1 cellular context compared by ENCODE assay signal in genomic region chr9:33151007-33151557, GRCh38.
TF ChIP-seq lines count a peak whose summit lies in the region.

No MANE protein-coding gene starts in this region.

TF ChIP-seq in K562, 482 proteins besides CTCF, POLR2A, EP300 and RAD21 (continued from another document and continues in another):
- TF ChIP-seq, protein P1, sequence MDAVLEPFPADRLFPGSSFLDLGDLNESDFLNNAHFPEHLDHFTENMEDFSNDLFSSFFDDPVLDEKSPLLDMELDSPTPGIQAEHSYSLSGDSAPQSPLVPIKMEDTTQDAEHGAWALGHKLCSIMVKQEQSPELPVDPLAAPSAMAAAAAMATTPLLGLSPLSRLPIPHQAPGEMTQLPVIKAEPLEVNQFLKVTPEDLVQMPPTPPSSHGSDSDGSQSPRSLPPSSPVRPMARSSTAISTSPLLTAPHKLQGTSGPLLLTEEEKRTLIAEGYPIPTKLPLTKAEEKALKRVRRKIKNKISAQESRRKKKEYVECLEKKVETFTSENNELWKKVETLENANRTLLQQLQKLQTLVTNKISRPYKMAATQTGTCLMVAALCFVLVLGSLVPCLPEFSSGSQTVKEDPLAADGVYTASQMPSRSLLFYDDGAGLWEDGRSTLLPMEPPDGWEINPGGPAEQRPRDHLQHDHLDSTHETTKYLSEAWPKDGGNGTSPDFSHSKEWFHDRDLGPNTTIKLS (IDR thresholded peaks at IDR 0.05; ENCODE audit: borderline replicate concordance, low read depth) = peak; percentile 32; the same call in 1 of the 2 replicates
- no peak for TF ChIP-seq RNF2 (IDR thresholded peaks at IDR 0.05)
- no peak for TF ChIP-seq ZNF140 (CRISPR knock-in tag; IDR thresholded peaks at IDR 0.05)
- TF ChIP-seq, protein P2, sequence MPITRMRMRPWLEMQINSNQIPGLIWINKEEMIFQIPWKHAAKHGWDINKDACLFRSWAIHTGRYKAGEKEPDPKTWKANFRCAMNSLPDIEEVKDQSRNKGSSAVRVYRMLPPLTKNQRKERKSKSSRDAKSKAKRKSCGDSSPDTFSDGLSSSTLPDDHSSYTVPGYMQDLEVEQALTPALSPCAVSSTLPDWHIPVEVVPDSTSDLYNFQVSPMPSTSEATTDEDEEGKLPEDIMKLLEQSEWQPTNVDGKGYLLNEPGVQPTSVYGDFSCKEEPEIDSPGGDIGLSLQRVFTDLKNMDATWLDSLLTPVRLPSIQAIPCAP (CRISPR knock-in tag; IDR thresholded peaks at IDR 0.05; ENCODE audit: borderline replicate concordance) = no peak
- TF ChIP-seq, protein P3, sequence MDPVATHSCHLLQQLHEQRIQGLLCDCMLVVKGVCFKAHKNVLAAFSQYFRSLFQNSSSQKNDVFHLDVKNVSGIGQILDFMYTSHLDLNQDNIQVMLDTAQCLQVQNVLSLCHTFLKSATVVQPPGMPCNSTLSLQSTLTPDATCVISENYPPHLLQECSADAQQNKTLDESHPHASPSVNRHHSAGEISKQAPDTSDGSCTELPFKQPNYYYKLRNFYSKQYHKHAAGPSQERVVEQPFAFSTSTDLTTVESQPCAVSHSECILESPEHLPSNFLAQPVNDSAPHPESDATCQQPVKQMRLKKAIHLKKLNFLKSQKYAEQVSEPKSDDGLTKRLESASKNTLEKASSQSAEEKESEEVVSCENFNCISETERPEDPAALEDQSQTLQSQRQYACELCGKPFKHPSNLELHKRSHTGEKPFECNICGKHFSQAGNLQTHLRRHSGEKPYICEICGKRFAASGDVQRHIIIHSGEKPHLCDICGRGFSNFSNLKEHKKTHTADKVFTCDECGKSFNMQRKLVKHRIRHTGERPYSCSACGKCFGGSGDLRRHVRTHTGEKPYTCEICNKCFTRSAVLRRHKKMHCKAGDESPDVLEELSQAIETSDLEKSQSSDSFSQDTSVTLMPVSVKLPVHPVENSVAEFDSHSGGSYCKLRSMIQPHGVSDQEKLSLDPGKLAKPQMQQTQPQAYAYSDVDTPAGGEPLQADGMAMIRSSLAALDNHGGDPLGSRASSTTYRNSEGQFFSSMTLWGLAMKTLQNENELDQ (CRISPR knock-in tag; IDR thresholded peaks at IDR 0.05; ENCODE audit: borderline replicate concordance) = no peak
- TF ChIP-seq POLR2AphosphoS2 (IDR thresholded peaks at IDR 0.05; ENCODE audit: low read length) = no peak
- TF ChIP-seq SRF (CRISPR knock-in tag; IDR thresholded peaks at IDR 0.05) = no peak
- TF ChIP-seq NFIC (IDR thresholded peaks at IDR 0.05) = peak; percentile 81
- TF ChIP-seq, protein P4, sequence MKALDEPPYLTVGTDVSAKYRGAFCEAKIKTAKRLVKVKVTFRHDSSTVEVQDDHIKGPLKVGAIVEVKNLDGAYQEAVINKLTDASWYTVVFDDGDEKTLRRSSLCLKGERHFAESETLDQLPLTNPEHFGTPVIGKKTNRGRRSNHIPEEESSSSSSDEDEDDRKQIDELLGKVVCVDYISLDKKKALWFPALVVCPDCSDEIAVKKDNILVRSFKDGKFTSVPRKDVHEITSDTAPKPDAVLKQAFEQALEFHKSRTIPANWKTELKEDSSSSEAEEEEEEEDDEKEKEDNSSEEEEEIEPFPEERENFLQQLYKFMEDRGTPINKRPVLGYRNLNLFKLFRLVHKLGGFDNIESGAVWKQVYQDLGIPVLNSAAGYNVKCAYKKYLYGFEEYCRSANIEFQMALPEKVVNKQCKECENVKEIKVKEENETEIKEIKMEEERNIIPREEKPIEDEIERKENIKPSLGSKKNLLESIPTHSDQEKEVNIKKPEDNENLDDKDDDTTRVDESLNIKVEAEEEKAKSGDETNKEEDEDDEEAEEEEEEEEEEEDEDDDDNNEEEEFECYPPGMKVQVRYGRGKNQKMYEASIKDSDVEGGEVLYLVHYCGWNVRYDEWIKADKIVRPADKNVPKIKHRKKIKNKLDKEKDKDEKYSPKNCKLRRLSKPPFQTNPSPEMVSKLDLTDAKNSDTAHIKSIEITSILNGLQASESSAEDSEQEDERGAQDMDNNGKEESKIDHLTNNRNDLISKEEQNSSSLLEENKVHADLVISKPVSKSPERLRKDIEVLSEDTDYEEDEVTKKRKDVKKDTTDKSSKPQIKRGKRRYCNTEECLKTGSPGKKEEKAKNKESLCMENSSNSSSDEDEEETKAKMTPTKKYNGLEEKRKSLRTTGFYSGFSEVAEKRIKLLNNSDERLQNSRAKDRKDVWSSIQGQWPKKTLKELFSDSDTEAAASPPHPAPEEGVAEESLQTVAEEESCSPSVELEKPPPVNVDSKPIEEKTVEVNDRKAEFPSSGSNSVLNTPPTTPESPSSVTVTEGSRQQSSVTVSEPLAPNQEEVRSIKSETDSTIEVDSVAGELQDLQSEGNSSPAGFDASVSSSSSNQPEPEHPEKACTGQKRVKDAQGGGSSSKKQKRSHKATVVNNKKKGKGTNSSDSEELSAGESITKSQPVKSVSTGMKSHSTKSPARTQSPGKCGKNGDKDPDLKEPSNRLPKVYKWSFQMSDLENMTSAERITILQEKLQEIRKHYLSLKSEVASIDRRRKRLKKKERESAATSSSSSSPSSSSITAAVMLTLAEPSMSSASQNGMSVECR (CRISPR knock-in tag; IDR thresholded peaks at IDR 0.05) = no peak
- TF ChIP-seq, protein P5, sequence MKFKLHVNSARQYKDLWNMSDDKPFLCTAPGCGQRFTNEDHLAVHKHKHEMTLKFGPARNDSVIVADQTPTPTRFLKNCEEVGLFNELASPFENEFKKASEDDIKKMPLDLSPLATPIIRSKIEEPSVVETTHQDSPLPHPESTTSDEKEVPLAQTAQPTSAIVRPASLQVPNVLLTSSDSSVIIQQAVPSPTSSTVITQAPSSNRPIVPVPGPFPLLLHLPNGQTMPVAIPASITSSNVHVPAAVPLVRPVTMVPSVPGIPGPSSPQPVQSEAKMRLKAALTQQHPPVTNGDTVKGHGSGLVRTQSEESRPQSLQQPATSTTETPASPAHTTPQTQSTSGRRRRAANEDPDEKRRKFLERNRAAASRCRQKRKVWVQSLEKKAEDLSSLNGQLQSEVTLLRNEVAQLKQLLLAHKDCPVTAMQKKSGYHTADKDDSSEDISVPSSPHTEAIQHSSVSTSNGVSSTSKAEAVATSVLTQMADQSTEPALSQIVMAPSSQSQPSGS (CRISPR knock-in tag; IDR thresholded peaks at IDR 0.05) = no peak
- no peak for TF ChIP-seq PCBP2 (IDR thresholded peaks at IDR 0.05; ENCODE audit: low read depth, low read length, poor library complexity, severe bottlenecking)
- no peak for TF ChIP-seq U2AF2 (optimal IDR thresholded peaks at IDR 0.05; ENCODE audit: low read depth, low read length)
- TF ChIP-seq RAD51 (IDR thresholded peaks at IDR 0.05; ENCODE audit: borderline replicate concordance, low read depth) = no peak
- TF ChIP-seq PRPF4 (IDR thresholded peaks at IDR 0.05; ENCODE audit: insufficient read depth, low read depth, low read length, poor library complexity, severe bottlenecking) = no peak
- TF ChIP-seq ZNF696 (CRISPR knock-in tag; conservative IDR thresholded peaks at IDR 0.05) = no peak
- TF ChIP-seq ZNF24 (IDR thresholded peaks at IDR 0.05) = no peak
- no peak for TF ChIP-seq KDM2B (CRISPR knock-in tag; IDR thresholded peaks at IDR 0.05)
- TF ChIP-seq GATA2 (CRISPR knock-in tag; IDR thresholded peaks at IDR 0.05) = no peak
- TF ChIP-seq ELF2 (CRISPR knock-in tag; IDR thresholded peaks at IDR 0.05) = no peak
- TF ChIP-seq ELF4 (CRISPR knock-in tag; IDR thresholded peaks at IDR 0.05) = no peak
- TF ChIP-seq TAF7 (tag; IDR thresholded peaks at IDR 0.05) = no peak
- no peak for TF ChIP-seq ZC3H8 (IDR thresholded peaks at IDR 0.05)
- no peak for TF ChIP-seq HLTF (IDR thresholded peaks at IDR 0.05)
- TF ChIP-seq, protein P6, sequence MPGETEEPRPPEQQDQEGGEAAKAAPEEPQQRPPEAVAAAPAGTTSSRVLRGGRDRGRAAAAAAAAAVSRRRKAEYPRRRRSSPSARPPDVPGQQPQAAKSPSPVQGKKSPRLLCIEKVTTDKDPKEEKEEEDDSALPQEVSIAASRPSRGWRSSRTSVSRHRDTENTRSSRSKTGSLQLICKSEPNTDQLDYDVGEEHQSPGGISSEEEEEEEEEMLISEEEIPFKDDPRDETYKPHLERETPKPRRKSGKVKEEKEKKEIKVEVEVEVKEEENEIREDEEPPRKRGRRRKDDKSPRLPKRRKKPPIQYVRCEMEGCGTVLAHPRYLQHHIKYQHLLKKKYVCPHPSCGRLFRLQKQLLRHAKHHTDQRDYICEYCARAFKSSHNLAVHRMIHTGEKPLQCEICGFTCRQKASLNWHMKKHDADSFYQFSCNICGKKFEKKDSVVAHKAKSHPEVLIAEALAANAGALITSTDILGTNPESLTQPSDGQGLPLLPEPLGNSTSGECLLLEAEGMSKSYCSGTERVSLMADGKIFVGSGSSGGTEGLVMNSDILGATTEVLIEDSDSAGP (CRISPR knock-in tag; IDR thresholded peaks at IDR 0.05) = no peak
- TF ChIP-seq, protein P7, sequence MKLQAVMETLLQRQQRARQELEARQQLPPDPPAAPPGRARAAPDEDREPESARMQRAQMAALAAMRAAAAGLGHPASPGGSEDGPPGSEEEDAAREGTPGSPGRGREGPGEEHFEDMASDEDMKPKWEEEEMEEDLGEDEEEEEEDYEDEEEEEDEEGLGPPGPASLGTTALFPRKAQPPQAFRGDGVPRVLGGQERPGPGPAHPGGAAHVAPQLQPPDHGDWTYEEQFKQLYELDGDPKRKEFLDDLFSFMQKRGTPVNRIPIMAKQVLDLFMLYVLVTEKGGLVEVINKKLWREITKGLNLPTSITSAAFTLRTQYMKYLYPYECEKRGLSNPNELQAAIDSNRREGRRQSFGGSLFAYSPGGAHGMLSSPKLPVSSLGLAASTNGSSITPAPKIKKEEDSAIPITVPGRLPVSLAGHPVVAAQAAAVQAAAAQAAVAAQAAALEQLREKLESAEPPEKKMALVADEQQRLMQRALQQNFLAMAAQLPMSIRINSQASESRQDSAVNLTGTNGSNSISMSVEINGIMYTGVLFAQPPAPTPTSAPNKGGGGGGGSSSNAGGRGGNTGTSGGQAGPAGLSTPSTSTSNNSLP (IDR thresholded peaks at IDR 0.05; ENCODE audit: borderline replicate concordance, low read depth, low read length) = no peak
- TF ChIP-seq FIP1L1 (IDR thresholded peaks at IDR 0.05; ENCODE audit: low read depth, low read length, poor library complexity, severe bottlenecking) = no peak
- no peak for TF ChIP-seq SAFB2 (IDR thresholded peaks at IDR 0.05; ENCODE audit: borderline replicate concordance, low read depth, low read length, severe bottlenecking)
- peak; percentile 19; the same call in 1 of the 2 replicates for TF ChIP-seq CTBP1 (IDR thresholded peaks at IDR 0.05; ENCODE audit: borderline replicate concordance)
- no peak for TF ChIP-seq IFI16 (CRISPR knock-in tag; IDR thresholded peaks at IDR 0.05)
- no peak for TF ChIP-seq ZMIZ1 (IDR thresholded peaks at IDR 0.05; ENCODE audit: low read depth in 2 of 2, low read length in 2 of 2)
- TF ChIP-seq JUN (IDR thresholded peaks at IDR 0.05; ENCODE audit: borderline replicate concordance, low read depth, low read length) = 0 out of 2 replicates have a peak, but pooled peaks have one; percentile 15
- TF ChIP-seq JUN (CRISPR knock-in tag; IDR thresholded peaks at IDR 0.05; ENCODE audit: borderline replicate concordance) = no peak
- no peak for TF ChIP-seq RFX7 (CRISPR knock-in tag; IDR thresholded peaks at IDR 0.05)
- no peak for TF ChIP-seq GATAD2A (IDR thresholded peaks at IDR 0.05)
- TF ChIP-seq MYBL2 (IDR thresholded peaks at IDR 0.05; ENCODE audit: low read depth) = no peak
- no peak for TF ChIP-seq MYBL2 (CRISPR knock-in tag; IDR thresholded peaks at IDR 0.05; ENCODE audit: borderline replicate concordance)
- no peak for TF ChIP-seq ILF3 (IDR thresholded peaks at IDR 0.05; ENCODE audit: borderline replicate concordance)
